Comparison of ENCODE assay signal across 18 cellular contexts in the genomic region with DNA sequence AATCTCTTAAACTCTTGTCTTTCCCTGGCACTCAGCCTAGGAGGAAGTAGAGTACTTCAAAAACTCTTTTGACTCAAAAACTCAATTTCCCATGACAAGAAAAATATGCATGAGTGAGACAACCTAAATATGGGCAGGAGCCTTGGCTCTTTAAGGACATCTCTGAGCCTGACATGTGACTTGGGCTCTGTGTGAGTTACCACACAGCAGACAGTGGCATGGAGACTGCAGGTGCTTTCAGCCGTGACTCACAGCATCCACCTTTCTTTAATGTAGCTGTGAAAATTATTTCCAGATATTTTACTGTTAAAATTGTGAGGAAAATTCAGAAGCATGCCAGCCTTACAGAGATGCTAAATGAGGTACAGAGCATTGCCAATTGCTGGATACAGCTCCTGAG.
DNase-seq lines count a peak whose midpoint lies in the region; FAIRE-seq and TF ChIP-seq lines count a peak whose summit lies in the region.
"Had no signal": no experiment of that assay in that cellular context is flagged by ENCODE, and none has a peak within 500 bp of the region (broad histone marks: within the 10 kb centered on the region; RNA-seq: fewer than 3 reads in every experiment).

No MANE protein-coding gene starts in this region.

- no peaks in the 10 kb centered on the region for H3K9me3 ChIP-seq in GM23248 (ENCODE audit: low read depth)
- H3K9me3 ChIP-seq: A549, Caco-2 had no signal

- H3K4me2 ChIP-seq in GM23248 (ENCODE audit: unreplicated experiment), result no peak overlapping the region
- H3K4me2 ChIP-seq: A549, PC-9 had no signal

- peak; percentile 11 for DNase-seq in Calu3
- peak; percentile 4 for DNase-seq in M059J (ENCODE audit: low read depth)
- peak; percentile 2 for DNase-seq in bronchial epithelial cell (ENCODE audit: low read depth)
- no peak for DNase-seq in mesothelial cell of epicardium (ENCODE audit: low spot score in 2 of 2, unreplicated experiment in 2 of 2)
- DNase-seq in GM23248, result no peak
- no peak for DNase-seq in iPS-NIHi7 (ENCODE audit: extremely low spot score)
- no peak for DNase-seq in occipital lobe (lab: John Stamatoyannopoulos, UW)
- DNase-seq in glomerular visceral epithelial cell (ENCODE audit: extremely low spot score), result no peak
- DNase-seq: Caco-2; H9; Karpas-422; NCI-H1105 treated with DMSO at 0.1 percent for 48 hours; NCI-H2029; NCI-H526; NK-92 treated with Interleukin-12 subunit alpha and Interleukin-12 subunit beta, amount 100 ng/mL, for 24 hours; PC-9 had no signal

- TF ChIP-seq CTCF in Calu3 (IDR thresholded peaks at IDR 0.05; ENCODE audit: unreplicated experiment) (no peak), bronchial epithelial cell (IDR thresholded peaks at IDR 0.05; ENCODE audit: insufficient read depth, low read length, severe bottlenecking) (no peak), mesothelial cell of epicardium (IDR thresholded peaks at IDR 0.05; ENCODE audit: unreplicated experiment) (no peak)

- H3K9me3 Mint-ChIP-seq in Calu3 (ENCODE audit: low read depth, unreplicated experiment) (peaks cover 6% of the 10 kb centered on the region), mesothelial cell of epicardium (peaks cover 12% of the 10 kb centered on the region)

- no peak overlapping the region for H2AFZ ChIP-seq in GM23248
- H2AFZ ChIP-seq: PC-9 had no signal

- H3K27ac ChIP-seq in GM23248, result no peak overlapping the region
- H3K27ac ChIP-seq: A549, PC-9, SK-N-MC had no signal

- H3K27me3 Mint-ChIP-seq in Calu3 (ENCODE audit: unreplicated experiment), result no peaks in the 10 kb centered on the region
- no peaks in the 10 kb centered on the region for H3K27me3 Mint-ChIP-seq in mesothelial cell of epicardium (ENCODE audit: low read depth)

- BruUV-seq in Calu3 (replicated peaks; lab: Mats Ljungman, UMichigan), result no TSS peak

- in situ Hi-C loops in GM23248 (cut with MboI), result no loop called here

- H3K4me3 Mint-ChIP-seq in Calu3 (ENCODE audit: low read depth, unreplicated experiment), result no peak overlapping the region
- no peak overlapping the region for H3K4me3 Mint-ChIP-seq in mesothelial cell of epicardium
- H3K4me3 Mint-ChIP-seq: H9 had no signal

- CTCF ChIA-PET in Calu3 (lab: Charles Lee), result no interaction called here

- no peak for FAIRE-seq in bronchial epithelial cell (lab: Jason Lieb, UNC)
- FAIRE-seq: A549 had no signal

- H3K36me3 Mint-ChIP-seq in Calu3 (ENCODE audit: insufficient read depth, unreplicated experiment), result no peaks in the 10 kb centered on the region
- H3K36me3 Mint-ChIP-seq in mesothelial cell of epicardium, result peaks cover 16% of the 10 kb centered on the region

- H3K27ac Mint-ChIP-seq in Calu3 (ENCODE audit: unreplicated experiment) (no peak overlapping the region), mesothelial cell of epicardium (peak overlapping the region; percentile 61)
- H3K27ac Mint-ChIP-seq: H9 had no signal

- H3K79me2 ChIP-seq in GM23248 (ENCODE audit: insufficient read depth), result no peaks in the 10 kb centered on the region

- H3K4me3 ChIP-seq in bronchial epithelial cell (ENCODE audit: low read depth, low read length), result no peak overlapping the region
- no peak overlapping the region for H3K4me3 ChIP-seq in GM23248
- H3K4me3 ChIP-seq: A549, PC-9, SK-N-MC had no signal

- no peaks in the 10 kb centered on the region for H3F3A ChIP-seq in GM23248 (ENCODE audit: insufficient read depth)

- H3K36me3 ChIP-seq in bronchial epithelial cell (ENCODE audit: control insufficient read depth, insufficient read depth, low read length), result no peaks in the 10 kb centered on the region
- no peaks in the 10 kb centered on the region for H3K36me3 ChIP-seq in GM23248 (ENCODE audit: low read depth)

- 21 to 32% methylated on average over 1 of the region's 1 CpG for WGBS in GM23248 (ENCODE audit: low coverage in 1 of 2, low lambda C conversion rate in 2 of 2, missing lambda C conversion rate in 2 of 2), 2 experiments

- no peak overlapping the region for H3K9ac ChIP-seq in GM23248

- H4K20me1 ChIP-seq in GM23248 (ENCODE audit: insufficient read depth), result no peaks in the 10 kb centered on the region

- H3K27me3 ChIP-seq in bronchial epithelial cell (ENCODE audit: control insufficient read depth, insufficient read depth, low read length) (no peaks in the 10 kb centered on the region), GM23248 (replicated peaks; ENCODE audit: insufficient read depth) (no peaks in the 10 kb centered on the region)

- no peaks in the 10 kb centered on the region for H3K9me2 ChIP-seq in GM23248 (ENCODE audit: insufficient read depth)

- intact Hi-C loops in Calu3 (cut with micrococcal nuclease; ENCODE audit: unreplicated experiment), result no loop called here

- H3K4me1 ChIP-seq in GM23248 (ENCODE audit: insufficient read depth), result no peaks in the 10 kb centered on the region
- H3K4me1 ChIP-seq: A549, Caco-2 had no signal

- H3K4me1 Mint-ChIP-seq in Calu3 (ENCODE audit: low read depth, unreplicated experiment), result no peaks in the 10 kb centered on the region
- peaks cover 12% of the 10 kb centered on the region for H3K4me1 Mint-ChIP-seq in mesothelial cell of epicardium
- H3K4me1 Mint-ChIP-seq: H9 had no signal

Comparison
In these comparisons a context has a peak if more than half of its experiments do, and no peak if none do; other contexts are left out.
1. DNase-seq: peak in Calu3 (single experiment), M059J (single experiment) and bronchial epithelial cell (single experiment); none in mesothelial cell of epicardium (0 of 2), GM23248 (single experiment), iPS-NIHi7 (single experiment), occipital lobe (single experiment) and glomerular visceral epithelial cell (single experiment).